In the genomic region with DNA sequence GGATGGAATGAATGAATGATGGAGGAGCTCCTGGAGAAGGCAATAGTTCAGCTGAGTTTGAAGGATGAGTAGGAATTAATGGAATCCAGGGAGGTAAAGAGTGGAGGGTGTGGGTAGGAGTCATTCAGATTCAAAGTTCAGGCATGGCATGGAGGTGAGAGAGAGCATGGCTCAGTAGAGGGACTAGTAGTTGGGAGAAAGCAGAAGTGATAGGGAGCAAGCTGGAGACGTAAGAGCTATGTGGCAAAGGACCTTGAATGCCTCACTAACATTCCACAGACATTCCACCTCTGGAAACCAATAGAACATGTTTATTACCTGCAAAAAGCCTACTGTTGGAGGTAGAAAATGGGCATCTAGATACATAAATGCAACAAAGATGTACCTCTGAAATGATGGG, we compare ENCODE assay signal across 1 cellular context.
TF ChIP-seq lines count a peak whose summit lies in the region.

No MANE protein-coding gene starts in this region.

TF ChIP-seq in HepG2, 621 proteins besides CTCF, POLR2A, EP300 and RAD21 (continued from another document):
- no peak for TF ChIP-seq GABPA (IDR thresholded peaks at IDR 0.05; ENCODE audit: low read depth, low read length)
- TF ChIP-seq GABPA (CRISPR knock-in tag; IDR thresholded peaks at IDR 0.05; ENCODE audit: low read depth), result no peak
